In the genomic region with DNA sequence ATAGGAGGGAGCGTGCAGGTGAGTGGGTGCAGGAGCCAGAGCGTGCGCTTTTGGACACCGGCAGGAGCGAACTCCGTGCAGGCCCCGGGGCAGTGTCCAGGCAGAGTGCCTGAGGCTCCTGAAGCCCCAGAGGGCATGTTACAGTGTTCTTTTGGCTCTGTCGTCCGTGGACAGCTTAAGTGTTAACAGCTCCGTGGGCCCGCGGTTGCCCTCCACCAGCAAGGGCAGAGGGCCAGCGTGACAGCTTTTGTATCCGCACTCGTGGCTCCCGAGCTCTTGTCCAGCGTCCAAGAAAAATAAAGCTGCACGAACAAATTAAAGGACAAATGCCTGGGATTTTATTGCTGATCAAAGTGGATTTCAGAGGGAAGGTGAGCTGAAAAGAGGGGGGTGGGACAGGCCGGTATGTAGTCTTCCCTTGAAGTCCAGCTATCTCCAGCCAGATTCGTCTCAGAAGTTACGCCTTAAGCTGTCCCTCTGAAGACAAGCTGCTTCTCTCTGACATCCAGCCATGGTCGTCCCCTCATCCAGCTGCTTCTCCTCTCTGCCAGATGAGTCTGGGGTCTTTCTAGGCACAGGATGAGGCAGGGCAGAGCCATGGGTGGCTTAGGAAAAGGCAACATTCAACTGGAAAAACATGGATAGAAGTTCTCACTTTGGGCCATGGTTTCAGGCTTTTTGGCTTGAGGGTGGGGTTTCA, we compare ENCODE assay signal across 1 cellular context.
TF ChIP-seq lines count a peak whose summit lies in the region.

No MANE protein-coding gene starts in this region.

TF ChIP-seq in HCT116, 20 proteins besides CTCF, POLR2A, EP300 and RAD21:
- no peak for TF ChIP-seq SIN3A (IDR thresholded peaks at IDR 0.05; ENCODE audit: low read depth)
- TF ChIP-seq EGR1 (IDR thresholded peaks at IDR 0.05; ENCODE audit: low read depth): no peak
- TF ChIP-seq EZH2 (IDR thresholded peaks at IDR 0.05): no peak
- no peak for TF ChIP-seq JUND (IDR thresholded peaks at IDR 0.05)
- no peak for TF ChIP-seq SRF (IDR thresholded peaks at IDR 0.05; ENCODE audit: low read depth)
- no peak for TF ChIP-seq SP1 (IDR thresholded peaks at IDR 0.05; ENCODE audit: low read depth)
- TF ChIP-seq, protein P1, sequence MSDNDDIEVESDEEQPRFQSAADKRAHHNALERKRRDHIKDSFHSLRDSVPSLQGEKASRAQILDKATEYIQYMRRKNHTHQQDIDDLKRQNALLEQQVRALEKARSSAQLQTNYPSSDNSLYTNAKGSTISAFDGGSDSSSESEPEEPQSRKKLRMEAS (IDR thresholded peaks at IDR 0.05): no peak
